In the genomic region with DNA sequence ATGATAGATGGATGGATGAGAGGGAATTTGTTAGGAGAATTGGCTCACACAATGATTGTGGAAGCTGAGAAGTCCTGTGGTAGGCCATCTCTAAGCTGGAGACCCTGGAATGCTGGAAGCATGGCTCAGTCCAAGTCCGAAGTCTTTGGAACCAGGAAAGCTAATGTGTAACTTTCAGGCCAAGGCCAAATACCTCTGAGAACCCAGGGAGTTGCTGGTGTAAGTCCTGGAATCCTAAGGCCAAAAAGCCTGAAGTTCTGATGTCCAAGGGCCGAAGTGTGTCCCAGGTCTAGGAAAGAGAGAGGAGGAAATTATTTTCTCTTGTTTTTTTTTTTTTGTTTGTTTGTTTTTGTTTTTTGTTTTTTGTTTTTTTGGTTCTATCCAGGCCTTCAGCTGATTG, we compare ENCODE assay signal across 1 cellular context.
TF ChIP-seq lines count a peak whose summit lies in the region.

No MANE protein-coding gene starts in this region.

TF ChIP-seq in HepG2, 621 proteins besides CTCF, POLR2A, EP300 and RAD21 (continued from another document and continues in another):
- TF ChIP-seq IKZF5 (CRISPR knock-in tag; IDR thresholded peaks at IDR 0.05) = peak; percentile 58; the same call in 1 of the 2 replicates
- TF ChIP-seq, protein P1, sequence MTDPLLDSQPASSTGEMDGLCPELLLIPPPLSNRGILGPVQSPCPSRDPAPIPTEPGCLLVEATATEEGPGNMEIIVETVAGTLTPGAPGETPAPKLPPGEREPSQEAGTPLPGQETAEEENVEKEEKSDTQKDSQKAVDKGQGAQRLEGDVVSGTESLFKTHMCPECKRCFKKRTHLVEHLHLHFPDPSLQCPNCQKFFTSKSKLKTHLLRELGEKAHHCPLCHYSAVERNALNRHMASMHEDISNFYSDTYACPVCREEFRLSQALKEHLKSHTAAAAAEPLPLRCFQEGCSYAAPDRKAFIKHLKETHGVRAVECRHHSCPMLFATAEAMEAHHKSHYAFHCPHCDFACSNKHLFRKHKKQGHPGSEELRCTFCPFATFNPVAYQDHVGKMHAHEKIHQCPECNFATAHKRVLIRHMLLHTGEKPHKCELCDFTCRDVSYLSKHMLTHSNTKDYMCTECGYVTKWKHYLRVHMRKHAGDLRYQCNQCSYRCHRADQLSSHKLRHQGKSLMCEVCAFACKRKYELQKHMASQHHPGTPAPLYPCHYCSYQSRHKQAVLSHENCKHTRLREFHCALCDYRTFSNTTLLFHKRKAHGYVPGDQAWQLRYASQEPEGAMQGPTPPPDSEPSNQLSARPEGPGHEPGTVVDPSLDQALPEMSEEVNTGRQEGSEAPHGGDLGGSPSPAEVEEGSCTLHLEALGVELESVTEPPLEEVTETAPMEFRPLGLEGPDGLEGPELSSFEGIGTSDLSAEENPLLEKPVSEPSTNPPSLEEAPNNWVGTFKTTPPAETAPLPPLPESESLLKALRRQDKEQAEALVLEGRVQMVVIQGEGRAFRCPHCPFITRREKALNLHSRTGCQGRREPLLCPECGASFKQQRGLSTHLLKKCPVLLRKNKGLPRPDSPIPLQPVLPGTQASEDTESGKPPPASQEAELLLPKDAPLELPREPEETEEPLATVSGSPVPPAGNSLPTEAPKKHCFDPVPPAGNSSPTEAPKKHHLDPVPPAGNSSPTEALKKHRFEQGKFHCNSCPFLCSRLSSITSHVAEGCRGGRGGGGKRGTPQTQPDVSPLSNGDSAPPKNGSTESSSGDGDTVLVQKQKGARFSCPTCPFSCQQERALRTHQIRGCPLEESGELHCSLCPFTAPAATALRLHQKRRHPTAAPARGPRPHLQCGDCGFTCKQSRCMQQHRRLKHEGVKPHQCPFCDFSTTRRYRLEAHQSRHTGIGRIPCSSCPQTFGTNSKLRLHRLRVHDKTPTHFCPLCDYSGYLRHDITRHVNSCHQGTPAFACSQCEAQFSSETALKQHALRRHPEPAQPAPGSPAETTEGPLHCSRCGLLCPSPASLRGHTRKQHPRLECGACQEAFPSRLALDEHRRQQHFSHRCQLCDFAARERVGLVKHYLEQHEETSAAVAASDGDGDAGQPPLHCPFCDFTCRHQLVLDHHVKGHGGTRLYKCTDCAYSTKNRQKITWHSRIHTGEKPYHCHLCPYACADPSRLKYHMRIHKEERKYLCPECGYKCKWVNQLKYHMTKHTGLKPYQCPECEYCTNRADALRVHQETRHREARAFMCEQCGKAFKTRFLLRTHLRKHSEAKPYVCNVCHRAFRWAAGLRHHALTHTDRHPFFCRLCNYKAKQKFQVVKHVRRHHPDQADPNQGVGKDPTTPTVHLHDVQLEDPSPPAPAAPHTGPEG (CRISPR knock-in tag; IDR thresholded peaks at IDR 0.05) = no peak
- TF ChIP-seq ZBTB39 (CRISPR knock-in tag; IDR thresholded peaks at IDR 0.05) = no peak
- TF ChIP-seq ZNF251 (CRISPR knock-in tag; IDR thresholded peaks at IDR 0.05) = no peak
- TF ChIP-seq FOXO1 (CRISPR knock-in tag; IDR thresholded peaks at IDR 0.05) = peak; percentile 39; the same call in 1 of the 2 replicates
- no peak for TF ChIP-seq ZNF296 (CRISPR knock-in tag; conservative IDR thresholded peaks at IDR 0.05)
- no peak for TF ChIP-seq ZNF577 (CRISPR knock-in tag; IDR thresholded peaks at IDR 0.05; ENCODE audit: borderline replicate concordance, low read depth)
- TF ChIP-seq ZSCAN29 (CRISPR knock-in tag; conservative IDR thresholded peaks at IDR 0.05) = 0 out of 2 replicates have a peak, but pooled peaks have one; percentile 25
- TF ChIP-seq ZNF761 (CRISPR knock-in tag; conservative IDR thresholded peaks at IDR 0.05) = no peak
- TF ChIP-seq SOX5 (CRISPR knock-in tag; IDR thresholded peaks at IDR 0.05; ENCODE audit: borderline replicate concordance) = peak; percentile 72; the same call in 1 of the 2 replicates
- TF ChIP-seq SP4 (CRISPR knock-in tag; IDR thresholded peaks at IDR 0.05) = 0 out of 2 replicates have a peak, but pooled peaks have one; percentile 26
- TF ChIP-seq, protein P2, sequence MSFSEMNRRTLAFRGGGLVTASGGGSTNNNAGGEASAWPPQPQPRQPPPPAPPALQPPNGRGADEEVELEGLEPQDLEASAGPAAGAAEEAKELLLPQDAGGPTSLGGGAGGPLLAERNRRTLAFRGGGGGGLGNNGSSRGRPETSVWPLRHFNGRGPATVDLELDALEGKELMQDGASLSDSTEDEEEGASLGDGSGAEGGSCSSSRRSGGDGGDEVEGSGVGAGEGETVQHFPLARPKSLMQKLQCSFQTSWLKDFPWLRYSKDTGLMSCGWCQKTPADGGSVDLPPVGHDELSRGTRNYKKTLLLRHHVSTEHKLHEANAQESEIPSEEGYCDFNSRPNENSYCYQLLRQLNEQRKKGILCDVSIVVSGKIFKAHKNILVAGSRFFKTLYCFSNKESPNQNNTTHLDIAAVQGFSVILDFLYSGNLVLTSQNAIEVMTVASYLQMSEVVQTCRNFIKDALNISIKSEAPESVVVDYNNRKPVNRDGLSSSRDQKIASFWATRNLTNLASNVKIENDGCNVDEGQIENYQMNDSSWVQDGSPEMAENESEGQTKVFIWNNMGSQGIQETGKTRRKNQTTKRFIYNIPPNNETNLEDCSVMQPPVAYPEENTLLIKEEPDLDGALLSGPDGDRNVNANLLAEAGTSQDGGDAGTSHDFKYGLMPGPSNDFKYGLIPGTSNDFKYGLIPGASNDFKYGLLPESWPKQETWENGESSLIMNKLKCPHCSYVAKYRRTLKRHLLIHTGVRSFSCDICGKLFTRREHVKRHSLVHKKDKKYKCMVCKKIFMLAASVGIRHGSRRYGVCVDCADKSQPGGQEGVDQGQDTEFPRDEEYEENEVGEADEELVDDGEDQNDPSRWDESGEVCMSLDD (CRISPR knock-in tag; IDR thresholded peaks at IDR 0.05; ENCODE audit: borderline replicate concordance) = 0 out of 2 replicates have a peak, but pooled peaks have one; percentile 12
- peak; percentile 56; the same call in 1 of the 2 replicates for TF ChIP-seq YEATS2 (CRISPR knock-in tag; IDR thresholded peaks at IDR 0.05; ENCODE audit: borderline replicate concordance)
- TF ChIP-seq ZNF253 (CRISPR knock-in tag; IDR thresholded peaks at IDR 0.05; ENCODE audit: borderline replicate concordance) = no peak
- TF ChIP-seq ZBTB42 (CRISPR knock-in tag; IDR thresholded peaks at IDR 0.05) = no peak
- peak; percentile 83 for TF ChIP-seq ELF3 (CRISPR knock-in tag; IDR thresholded peaks at IDR 0.05)
- no peak for TF ChIP-seq FOXP1 (IDR thresholded peaks at IDR 0.05)
- peak; percentile 49; the same call in 1 of the 2 replicates for TF ChIP-seq FOXP1 (CRISPR knock-in tag; IDR thresholded peaks at IDR 0.05)
- TF ChIP-seq WIZ (CRISPR knock-in tag; IDR thresholded peaks at IDR 0.05) = peak; percentile 54; the same call in 1 of the 2 replicates
- no peak for TF ChIP-seq GTF2F1 (IDR thresholded peaks at IDR 0.05; ENCODE audit: low read length)
- 0 out of 2 replicates have a peak, but pooled peaks have one; percentile 43 for TF ChIP-seq ZGPAT (CRISPR knock-in tag; IDR thresholded peaks at IDR 0.05)
- peak; percentile 56 for TF ChIP-seq TFDP2 (CRISPR knock-in tag; IDR thresholded peaks at IDR 0.05)
- TF ChIP-seq, protein P3, sequence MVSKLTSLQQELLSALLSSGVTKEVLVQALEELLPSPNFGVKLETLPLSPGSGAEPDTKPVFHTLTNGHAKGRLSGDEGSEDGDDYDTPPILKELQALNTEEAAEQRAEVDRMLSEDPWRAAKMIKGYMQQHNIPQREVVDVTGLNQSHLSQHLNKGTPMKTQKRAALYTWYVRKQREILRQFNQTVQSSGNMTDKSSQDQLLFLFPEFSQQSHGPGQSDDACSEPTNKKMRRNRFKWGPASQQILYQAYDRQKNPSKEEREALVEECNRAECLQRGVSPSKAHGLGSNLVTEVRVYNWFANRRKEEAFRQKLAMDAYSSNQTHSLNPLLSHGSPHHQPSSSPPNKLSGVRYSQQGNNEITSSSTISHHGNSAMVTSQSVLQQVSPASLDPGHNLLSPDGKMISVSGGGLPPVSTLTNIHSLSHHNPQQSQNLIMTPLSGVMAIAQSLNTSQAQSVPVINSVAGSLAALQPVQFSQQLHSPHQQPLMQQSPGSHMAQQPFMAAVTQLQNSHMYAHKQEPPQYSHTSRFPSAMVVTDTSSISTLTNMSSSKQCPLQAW (CRISPR knock-in tag; IDR thresholded peaks at IDR 0.05) = peak; percentile 84
- TF ChIP-seq HMG20A (CRISPR knock-in tag; IDR thresholded peaks at IDR 0.05; ENCODE audit: borderline replicate concordance) = peak; percentile 48; the same call in 1 of the 2 replicates
- TF ChIP-seq KDM6A (CRISPR knock-in tag; IDR thresholded peaks at IDR 0.05; ENCODE audit: low read depth) = peak; percentile 75
- peak; percentile 30; the same call in 1 of the 2 replicates for TF ChIP-seq SAP130 (CRISPR knock-in tag; IDR thresholded peaks at IDR 0.05; ENCODE audit: low read depth)
- no peak for TF ChIP-seq ZNF546 (CRISPR knock-in tag; conservative IDR thresholded peaks at IDR 0.05)
- TF ChIP-seq ZNF570 (CRISPR knock-in tag; IDR thresholded peaks at IDR 0.05; ENCODE audit: borderline replicate concordance) = no peak
- peak; percentile 50; the same call in 1 of the 2 replicates for TF ChIP-seq HMG20B (CRISPR knock-in tag; conservative IDR thresholded peaks at IDR 0.05)
- no peak for TF ChIP-seq PRDM15 (CRISPR knock-in tag; IDR thresholded peaks at IDR 0.05)
- no peak for TF ChIP-seq TBP (CRISPR knock-in tag; IDR thresholded peaks at IDR 0.05)
- no peak for TF ChIP-seq MTA3 (CRISPR knock-in tag; IDR thresholded peaks at IDR 0.05)
- TF ChIP-seq ERF (CRISPR knock-in tag; IDR thresholded peaks at IDR 0.05) = peak; percentile 61; the same call in 1 of the 2 replicates
- 0 out of 2 replicates have a peak, but pooled peaks have one; percentile 39 for TF ChIP-seq MIXL1 (CRISPR knock-in tag; IDR thresholded peaks at IDR 0.05)
- no peak for TF ChIP-seq ZNF816 (CRISPR knock-in tag; IDR thresholded peaks at IDR 0.05; ENCODE audit: borderline replicate concordance)
- TF ChIP-seq DPF2 (CRISPR knock-in tag; IDR thresholded peaks at IDR 0.05; ENCODE audit: borderline replicate concordance, low read depth) = 0 out of 2 replicates have a peak, but pooled peaks have one; percentile 27
- no peak for TF ChIP-seq NFKBIZ (CRISPR knock-in tag; IDR thresholded peaks at IDR 0.05)
- peak; percentile 32; the same call in 1 of the 2 replicates for TF ChIP-seq THAP11 (CRISPR knock-in tag; IDR thresholded peaks at IDR 0.05)
